ENCODE assay signal across 24 cellular contexts in the genomic region with DNA sequence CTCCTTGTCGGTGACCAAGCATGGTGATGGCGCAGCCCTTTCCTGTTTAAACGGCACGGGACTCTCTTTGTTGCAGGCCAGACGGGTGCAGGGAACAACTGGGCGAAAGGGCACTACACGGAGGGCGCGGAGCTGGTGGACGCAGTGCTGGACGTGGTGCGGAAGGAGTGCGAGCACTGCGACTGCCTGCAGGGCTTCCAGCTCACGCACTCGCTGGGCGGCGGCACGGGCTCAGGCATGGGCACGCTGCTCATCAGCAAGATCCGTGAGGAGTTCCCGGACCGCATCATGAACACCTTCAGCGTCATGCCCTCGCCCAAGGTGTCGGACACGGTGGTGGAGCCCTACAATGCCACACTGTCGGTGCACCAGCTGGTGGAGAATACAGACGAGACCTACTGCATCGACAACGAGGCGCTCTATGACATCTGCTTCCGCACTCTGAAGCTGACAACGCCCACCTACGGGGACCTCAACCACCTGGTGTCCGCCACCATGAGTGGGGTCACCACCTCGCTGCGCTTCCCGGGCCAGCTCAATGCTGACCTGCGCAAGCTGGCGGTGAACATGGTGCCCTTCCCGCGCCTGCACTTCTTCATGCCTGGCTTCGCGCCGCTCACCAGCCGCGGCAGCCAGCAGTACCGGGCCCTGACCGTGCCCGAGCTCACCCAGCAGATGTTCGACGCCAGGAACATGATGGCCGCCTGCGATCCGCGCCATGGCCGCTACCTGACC.
"Had no signal": no experiment of that assay in that cellular context is flagged by ENCODE, and none has a peak within 500 bp of the region (broad histone marks: within the 10 kb centered on the region; RNA-seq: fewer than 3 reads in every experiment).

No MANE protein-coding gene starts in this region.

- H3K27me3 ChIP-seq: breast epithelium, gastroesophageal sphincter, neural progenitor cell, tibial nerve, vagina had no signal

- H3K4me1 Mint-ChIP-seq: endodermal cell, mesothelial cell of epicardium had no signal

- H3K4me3 ChIP-seq: breast epithelium, gastroesophageal sphincter, lung, neural progenitor cell, tibial nerve, vagina had no signal

- H3K27me3 Mint-ChIP-seq: activated naive CD8-positive, alpha-beta T cell treated with anti-CD3 and anti-CD28 coated beads for 36 hours; naive thymus-derived CD8-positive, alpha-beta T cell; stimulated activated naive CD8-positive, alpha-beta T cell treated with anti-CD3 and anti-CD28 coated beads, Interleukin-15, Interleukin-2, amounts not matched to agents 100 ng/mL and 50 ng/mL, for 24 hours; T-cell had no signal

- H3K4me2 ChIP-seq: neural progenitor cell had no signal

- H3K4me3 Mint-ChIP-seq: activated naive CD8-positive, alpha-beta T cell treated with anti-CD3 and anti-CD28 coated beads for 36 hours; endodermal cell; mesothelial cell of epicardium; naive thymus-derived CD8-positive, alpha-beta T cell; neural progenitor cell; stimulated activated naive CD8-positive, alpha-beta T cell treated with anti-CD3 and anti-CD28 coated beads, Interleukin-15, Interleukin-2, amounts not matched to agents 100 ng/mL and 50 ng/mL, for 24 hours; T-cell; T-helper 2 cell treated with Interferon-gamma antibody and Interleukin-4, amounts not matched to agents 5 μg/mL and 100 μg/mL, for 36 hours had no signal

- DNase-seq: activated CD4-positive, alpha-beta T cell treated with anti-CD3 and anti-CD28 coated beads for 1 hour; activated CD8-positive, alpha-beta memory T cell treated with anti-CD3 and anti-CD28 coated beads, Interleukin-2, amount 50 U/mL, for 4 hours; activated naive CD4-positive, alpha-beta T cell treated with Interleukin-2 at 50 U/mL for 16 hours; activated naive CD8-positive, alpha-beta T cell treated with anti-CD3 and anti-CD28 coated beads for 36 hours; activated T-cell treated with anti-CD3 and anti-CD28 coated beads, Interleukin-2, amount 50 U/mL, for 48 hours; cerebellar nuclear complex; cortex of kidney; endodermal cell; islet precursor cell; naive thymus-derived CD8-positive, alpha-beta T cell; stimulated activated CD4-positive, alpha-beta T cell treated with anti-CD3 and anti-CD28 coated beads, Interleukin-12 subunit alpha, Interleukin-12 subunit beta, amount 100 ng/mL, for 4 hours; stimulated activated CD4-positive, alpha-beta T cell treated with anti-CD3 and anti-CD28 coated beads, Interleukin-4, amount 100 ng/mL, for 4 hours; substantia nigra; T-cell; WERI-Rb-1 had no signal

- ATAC-seq: gastroesophageal sphincter; naive thymus-derived CD8-positive, alpha-beta T cell; T-cell had no signal

- H3K9me3 Mint-ChIP-seq: activated naive CD8-positive, alpha-beta T cell treated with anti-CD3 and anti-CD28 coated beads for 36 hours; endodermal cell; mesothelial cell of epicardium; naive thymus-derived CD8-positive, alpha-beta T cell; neural progenitor cell; stimulated activated naive CD8-positive, alpha-beta T cell treated with anti-CD3 and anti-CD28 coated beads, Interleukin-15, Interleukin-2, amounts not matched to agents 100 ng/mL and 50 ng/mL, for 24 hours; T-cell; T-helper 2 cell treated with Interferon-gamma antibody and Interleukin-4, amounts not matched to agents 5 μg/mL and 100 μg/mL, for 36 hours had no signal

- H3K27ac ChIP-seq: breast epithelium, neural progenitor cell, tibial nerve, vagina, WERI-Rb-1 had no signal

- H2AFZ ChIP-seq: neural progenitor cell had no signal

- H3K9me3 ChIP-seq: breast epithelium, gastroesophageal sphincter, tibial nerve, vagina had no signal

- H3K9ac ChIP-seq: neural progenitor cell had no signal

- H3K27ac Mint-ChIP-seq: activated naive CD8-positive, alpha-beta T cell treated with anti-CD3 and anti-CD28 coated beads for 36 hours; endodermal cell; mesothelial cell of epicardium; neural progenitor cell; stimulated activated naive CD8-positive, alpha-beta T cell treated with anti-CD3 and anti-CD28 coated beads, Interleukin-15, Interleukin-2, amounts not matched to agents 100 ng/mL and 50 ng/mL, for 24 hours; T-cell; T-helper 2 cell treated with Interferon-gamma antibody and Interleukin-4, amounts not matched to agents 5 μg/mL and 100 μg/mL, for 36 hours had no signal

- H3K4me1 ChIP-seq: breast epithelium, neural progenitor cell, vagina had no signal
